23 cellular contexts compared by ENCODE assay signal in genomic region chr2:229586012-229586411, GRCh38.
DNase-seq lines count a peak whose midpoint lies in the region; ATAC-seq and TF ChIP-seq lines count a peak whose summit lies in the region.
"Had no signal": no experiment of that assay in that cellular context is flagged by ENCODE, and none has a peak within 500 bp of the region (broad histone marks: within the 10 kb centered on the region; RNA-seq: fewer than 3 reads in every experiment).

No MANE protein-coding gene starts in this region.

- H3K4me3 ChIP-seq in breast epithelium (no peak overlapping the region), fibroblast of mammary gland (ENCODE audit: control insufficient read depth, low read depth, low read length) (peak overlapping the region; percentile 13)
- H3K4me3 ChIP-seq: thyroid gland had no signal

- no peaks in the 10 kb centered on the region for H3K27me3 Mint-ChIP-seq in MCF 10A (ENCODE audit: insufficient read depth, unreplicated experiment)

- H3K4me3 Mint-ChIP-seq in MCF 10A (ENCODE audit: unreplicated experiment), result peak overlapping the region; percentile 79
- H3K4me3 Mint-ChIP-seq in stimulated activated effector memory CD8-positive, alpha-beta T cell treated with anti-CD3 and anti-CD28 coated beads, Interleukin-12 subunit alpha, Interleukin-12 subunit beta, amount 100 ng/mL, for 72 hours, result no peak overlapping the region
- H3K4me3 Mint-ChIP-seq: activated T-cell treated with anti-CD3 and anti-CD28 coated beads, Interleukin-2, amount 50 U/mL, for 4 hours; central memory CD8-positive, alpha-beta T cell; memory B cell had no signal

- H3K27ac ChIP-seq in breast epithelium, result no peak overlapping the region
- H3K27ac ChIP-seq: 22Rv1, neutrophil, thyroid gland had no signal

- DNase-seq in MCF 10A (ENCODE audit: unreplicated experiment) (peak; percentile 82), breast epithelium (ENCODE audit: low spot score in 2 of 2) (no peak), SW480 (ENCODE audit: low spot score) (peak; percentile 48), fibroblast of mammary gland (ENCODE audit: low read depth) (peak; percentile 86), C1 segment of cervical spinal cord (lab: John Stamatoyannopoulos, UW) (no peak), SK-N-DZ (ENCODE audit: low spot score) (no peak), NCI-H345 treated with DMSO at 0.1 percent for 48 hours (lab: John Stamatoyannopoulos, UW; ENCODE audit: unreplicated experiment) (no peak)
- no peak for DNase-seq in stimulated activated effector memory CD8-positive, alpha-beta T cell treated with anti-CD3 and anti-CD28 coated beads, Interleukin-12 subunit alpha, Interleukin-12 subunit beta, amount 100 ng/mL, for 72 hours (ENCODE audit: low spot score in 2 of 2)
- DNase-seq: activated CD8-positive, alpha-beta memory T cell treated with anti-CD3 and anti-CD28 coated beads for 24 hours; activated naive CD4-positive, alpha-beta T cell; activated T-cell treated with anti-CD3 and anti-CD28 coated beads, Interleukin-2, amount 50 U/mL, for 4 hours; Caco-2; NCI-H1105 treated with DMSO at 0.1 percent for 48 hours; NCI-H2081 treated with DMSO at 0.1 percent for 48 hours; NCI-H524 treated with DMSO at 0.1 percent for 48 hours; SHP77; stimulated activated CD4-positive, alpha-beta T cell treated with anti-CD3 and anti-CD28 coated beads, Interleukin-2, amount 100 ng/mL, for 48 hours; stimulated activated naive CD4-positive, alpha-beta T cell; thyroid gland had no signal

- BruUV-seq in MCF 10A (replicated peaks; lab: Mats Ljungman, UMichigan), result no TSS peak

- CTCF ChIA-PET in MCF 10A (lab: Yijun Ruan, JAX), result interaction anchor here (0.6 to 3.8 kb wide), 24 partner anchors 9 to 905 kb away, joined by 3 to 59 read pairs (median 6); no protein-coding TSS in a partner anchor

- no peaks in the 10 kb centered on the region for H3K4me1 ChIP-seq in breast epithelium
- H3K4me1 ChIP-seq: Caco-2, thyroid gland had no signal

- no peaks in the 10 kb centered on the region for H3K9me3 Mint-ChIP-seq in MCF 10A (ENCODE audit: unreplicated experiment)
- H3K9me3 Mint-ChIP-seq in stimulated activated effector memory CD8-positive, alpha-beta T cell treated with anti-CD3 and anti-CD28 coated beads, Interleukin-12 subunit alpha, Interleukin-12 subunit beta, amount 100 ng/mL, for 72 hours, result no peaks in the 10 kb centered on the region
- H3K9me3 Mint-ChIP-seq: activated T-cell treated with anti-CD3 and anti-CD28 coated beads, Interleukin-2, amount 50 U/mL, for 4 hours; central memory CD8-positive, alpha-beta T cell; memory B cell had no signal

- intact Hi-C loops in MCF 10A (cut with micrococcal nuclease), result loop anchor here (2.0 to 5.0 kb wide), 5 partner anchors 131 to 1695 kb away; no protein-coding TSS in a partner anchor
- intact Hi-C loops in breast epithelium (cut with DNase I; ENCODE audit: low total_unique reads), result no loop called here

- no peak for TF ChIP-seq POLR2A in breast epithelium (IDR thresholded peaks at IDR 0.05)

- no peak for TF ChIP-seq CTCF in MCF 10A (IDR thresholded peaks at IDR 0.05; ENCODE audit: unreplicated experiment)
- no peak for TF ChIP-seq CTCF in breast epithelium (IDR thresholded peaks at IDR 0.05)
- TF ChIP-seq CTCF in fibroblast of mammary gland (conservative IDR thresholded peaks at IDR 0.05; ENCODE audit: control insufficient read depth, insufficient read depth, low read depth, low read length), result no peak

- peaks cover 38% of the 10 kb centered on the region for H3K36me3 Mint-ChIP-seq in MCF 10A (ENCODE audit: insufficient read depth, unreplicated experiment)
- no peaks in the 10 kb centered on the region for H3K36me3 Mint-ChIP-seq in stimulated activated effector memory CD8-positive, alpha-beta T cell treated with anti-CD3 and anti-CD28 coated beads, Interleukin-12 subunit alpha, Interleukin-12 subunit beta, amount 100 ng/mL, for 72 hours
- H3K36me3 Mint-ChIP-seq: memory B cell had no signal

- H3K4me1 Mint-ChIP-seq in MCF 10A (ENCODE audit: insufficient read depth, unreplicated experiment), result peaks cover 34% of the 10 kb centered on the region
- H3K4me1 Mint-ChIP-seq in stimulated activated effector memory CD8-positive, alpha-beta T cell treated with anti-CD3 and anti-CD28 coated beads, Interleukin-12 subunit alpha, Interleukin-12 subunit beta, amount 100 ng/mL, for 72 hours, result no peaks in the 10 kb centered on the region
- H3K4me1 Mint-ChIP-seq: central memory CD8-positive, alpha-beta T cell; memory B cell had no signal

- ATAC-seq in stimulated activated effector memory CD8-positive, alpha-beta T cell treated with anti-CD3 and anti-CD28 coated beads, Interleukin-12 subunit alpha, Interleukin-12 subunit beta, amount 100 ng/mL, for 72 hours, result no peak
- ATAC-seq: activated T-cell treated with anti-CD3 and anti-CD28 coated beads, Interleukin-2, amount 50 U/mL, for 4 hours had no signal

- H3K9me3 ChIP-seq in breast epithelium, result no peaks in the 10 kb centered on the region
- H3K9me3 ChIP-seq: Caco-2, neutrophil, thyroid gland had no signal

- H3K27me3 ChIP-seq in breast epithelium, result no peaks in the 10 kb centered on the region
- H3K27me3 ChIP-seq: neutrophil, thyroid gland had no signal

- H3K36me3 ChIP-seq in breast epithelium, result no peaks in the 10 kb centered on the region
- H3K36me3 ChIP-seq: neutrophil, thyroid gland had no signal

- POLR2A ChIA-PET in MCF 10A (lab: Yijun Ruan, JAX), result interaction anchor here (0.6 to 4.2 kb wide), 16 partner anchors 9 to 905 kb away, joined by 3 to 25 read pairs (median 4); partner anchors contain the start of gene PID1

- H3K27ac Mint-ChIP-seq in MCF 10A (ENCODE audit: low read depth, unreplicated experiment), result peak overlapping the region; percentile 87
- no peak overlapping the region for H3K27ac Mint-ChIP-seq in stimulated activated effector memory CD8-positive, alpha-beta T cell treated with anti-CD3 and anti-CD28 coated beads, Interleukin-12 subunit alpha, Interleukin-12 subunit beta, amount 100 ng/mL, for 72 hours
- H3K27ac Mint-ChIP-seq: memory B cell had no signal

Comparison
In these comparisons a context has a peak if more than half of its experiments do, and no peak if none do; other contexts are left out.
1. DNase-seq: peak in MCF 10A (single experiment), SW480 (single experiment) and fibroblast of mammary gland (single experiment); none in breast epithelium (0 of 2), C1 segment of cervical spinal cord (0 of 14), stimulated activated effector memory CD8-positive, alpha-beta T cell treated with anti-CD3 and anti-CD28 coated beads, Interleukin-12 subunit alpha, Interleukin-12 subunit beta, amount 100 ng/mL, for 72 hours (0 of 2), SK-N-DZ (single experiment) and NCI-H345 treated with DMSO at 0.1 percent for 48 hours (single experiment).